25 cellular contexts compared by ENCODE assay signal in the genomic region with DNA sequence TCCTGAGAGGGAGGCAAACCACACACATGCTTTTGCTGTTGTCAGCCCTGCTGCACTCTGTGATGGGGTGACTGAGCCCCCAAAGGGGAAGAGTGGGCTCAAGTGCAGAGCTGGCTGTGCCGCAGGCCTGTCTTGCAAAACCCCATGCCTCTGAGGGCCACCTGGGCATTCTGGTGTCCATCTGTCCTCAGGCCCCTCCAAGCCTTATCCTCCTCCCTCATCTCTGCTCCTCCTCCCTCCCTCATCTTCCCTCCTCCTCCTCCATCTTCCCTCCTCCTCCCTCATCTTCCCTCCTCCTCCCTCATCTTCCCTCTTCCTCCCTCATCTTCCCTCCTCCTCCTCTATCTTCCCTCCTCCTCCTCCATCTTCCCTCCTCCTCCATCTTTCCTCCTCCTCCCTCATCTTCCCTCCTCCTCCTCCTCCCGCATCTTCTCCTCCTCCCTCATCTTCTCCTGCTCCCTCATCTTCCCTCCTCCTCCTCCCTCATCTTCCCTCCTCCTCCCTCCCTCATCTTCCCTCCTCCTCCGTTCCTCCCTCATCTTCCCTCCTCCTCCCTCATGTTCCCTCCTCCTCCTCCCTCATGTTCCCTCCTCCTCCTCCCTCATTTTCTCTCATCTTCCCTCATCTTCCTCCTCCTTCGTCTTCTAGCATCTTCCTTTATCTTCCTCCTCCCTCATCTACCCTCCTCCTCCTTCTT. TPM values are rescaled to one million over a fixed set of nuclear protein-coding genes. Genes with fewer than 3 reads are reported as not detected.
DNase-seq lines count a peak whose midpoint lies in the region; ATAC-seq, FAIRE-seq and TF ChIP-seq lines count a peak whose summit lies in the region.
"Had no signal": no experiment of that assay in that cellular context is flagged by ENCODE, and none has a peak within 500 bp of the region (broad histone marks: within the 10 kb centered on the region; RNA-seq: fewer than 3 reads in every experiment).

No MANE protein-coding gene starts in this region.

- H4K20me1 ChIP-seq in HepG2 (ENCODE audit: insufficient read depth, low read length) (peaks cover 4% of the 10 kb centered on the region; the same call in 1 of the 2 replicates), neural progenitor cell (ENCODE audit: low read depth) (no peaks in the 10 kb centered on the region)

- H3K79me2 ChIP-seq in HepG2 (ENCODE audit: insufficient read depth, low read length): no peaks in the 10 kb centered on the region
- no peaks in the 10 kb centered on the region for H3K79me2 ChIP-seq in neural progenitor cell (ENCODE audit: low read depth)

- POLR2A ChIA-PET in HepG2 (lab: Yijun Ruan, JAX): interaction anchor here (1.4 to 2.2 kb wide), 3 partner anchors 36 to 86 kb away, joined by 4 to 8 read pairs (median 4); a partner anchor contains a TSS

- H3K4me3 Mint-ChIP-seq in neural progenitor cell: no peak overlapping the region
- H3K4me3 Mint-ChIP-seq: activated naive CD8-positive, alpha-beta T cell treated with anti-CD3 and anti-CD28 coated beads, Interleukin-2, amount 50 U/mL, for 24 hours; nephron progenitor cell had no signal

- 77% methylated on average over 3 of the region's 4 CpGs for WGBS in HepG2 (ENCODE audit: low lambda C conversion rate)
- WGBS in right lobe of liver (ENCODE audit: insufficient coverage, low coverage, low lambda C conversion rate, missing lambda C conversion rate): 59% methylated on average over 3 of the region's 4 CpGs

- H3K36me3 ChIP-seq in HepG2 (replicated peaks in 1 of 2; ENCODE audit: control insufficient read depth in 1 of 2, insufficient read depth in 2 of 2, low read length in 2 of 2) (no peaks in the 10 kb centered on the region), right lobe of liver (no peaks in the 10 kb centered on the region), neural progenitor cell (no peaks in the 10 kb centered on the region)
- H3K36me3 ChIP-seq: SJCRH30, stomach, tibial artery had no signal

- H3K9me3 Mint-ChIP-seq in neural progenitor cell: no peaks in the 10 kb centered on the region
- H3K9me3 Mint-ChIP-seq: activated naive CD8-positive, alpha-beta T cell treated with anti-CD3 and anti-CD28 coated beads, Interleukin-2, amount 50 U/mL, for 24 hours; nephron progenitor cell had no signal

- H3K9ac ChIP-seq in HepG2 (ENCODE audit: insufficient read depth, low read depth, low read length) (no peak overlapping the region), neural progenitor cell (no peak overlapping the region)

- no peak overlapping the region for H3K4me3 ChIP-seq in HepG2 (replicated peaks in 1 of 3; ENCODE audit: insufficient read depth in 1 of 3, low read depth in 2 of 3, low read length in 3 of 3)
- no peak overlapping the region for H3K4me3 ChIP-seq in right lobe of liver
- H3K4me3 ChIP-seq in neural progenitor cell: no peak overlapping the region
- H3K4me3 ChIP-seq: body of pancreas, mucosa of descending colon, SJCRH30, stomach, tibial artery had no signal

- DNase-seq in HepG2 (ENCODE audit: low spot score) (no peak), right lobe of liver (no peak), caudate nucleus (lab: John Stamatoyannopoulos, UW) (no peak), neural progenitor cell (ENCODE audit: low spot score) (no peak), urothelium cell line (ENCODE audit: low spot score) (no peak), SHP77 treated with DMSO at 0.1 percent for 48 hours (lab: John Stamatoyannopoulos, UW) (no peak), NCI-H345 (lab: John Stamatoyannopoulos, UW) (no peak), C1 segment of cervical spinal cord (lab: John Stamatoyannopoulos, UW) (no peak)
- DNase-seq: activated CD4-positive, CD25-positive, alpha-beta regulatory T cell; activated naive CD8-positive, alpha-beta T cell treated with anti-CD3 and anti-CD28 coated beads, Interleukin-2, amount 50 U/mL, for 24 hours; KG1; kidney; NCI-H1436; NCI-H774; nephron progenitor cell; SJCRH30; stomach; T-helper 1 cell had no signal

- H3K4me1 Mint-ChIP-seq in neural progenitor cell: peaks cover 31% of the 10 kb centered on the region
- H3K4me1 Mint-ChIP-seq: activated naive CD8-positive, alpha-beta T cell treated with anti-CD3 and anti-CD28 coated beads, Interleukin-2, amount 50 U/mL, for 24 hours had no signal

- TF ChIP-seq CTCF in HepG2 (CRISPR knock-in tag; IDR thresholded peaks at IDR 0.05) (no peak), right lobe of liver (IDR thresholded peaks at IDR 0.05) (no peak), neural progenitor cell (IDR thresholded peaks at IDR 0.05) (no peak)

- H3K9me3 ChIP-seq in HepG2 (ENCODE audit: low read length) (no peaks in the 10 kb centered on the region), right lobe of liver (no peaks in the 10 kb centered on the region), neural progenitor cell (ENCODE audit: low read depth) (no peaks in the 10 kb centered on the region)
- H3K9me3 ChIP-seq: body of pancreas, mucosa of descending colon, SJCRH30, stomach, tibial artery had no signal

- peak overlapping the region; percentile 54 for H3K27ac Mint-ChIP-seq in neural progenitor cell
- H3K27ac Mint-ChIP-seq: activated naive CD8-positive, alpha-beta T cell treated with anti-CD3 and anti-CD28 coated beads, Interleukin-2, amount 50 U/mL, for 24 hours; nephron progenitor cell; progenitor cell of endocrine pancreas had no signal

- TF ChIP-seq POLR2A in HepG2 (IDR thresholded peaks at IDR 0.05; ENCODE audit: insufficient read depth in 1 of 2, low read depth in 2 of 2, low read length in 2 of 2) (no peak), right lobe of liver (IDR thresholded peaks at IDR 0.05) (no peak)

- FAIRE-seq in HepG2 (lab: Jason Lieb, UNC): no peak
- peak; percentile 63 for FAIRE-seq in urothelium cell line (lab: Jason Lieb, UNC)
- FAIRE-seq: A204.1, GM19239, kidney had no signal

- TF ChIP-seq RAD21 in HepG2 (CRISPR knock-in tag; IDR thresholded peaks at IDR 0.05): no peak

- BruUV-seq in HepG2 (replicated peaks; lab: Mats Ljungman, UMichigan): no TSS peak

- ATAC-seq in HepG2 (no peak), right lobe of liver (no peak)

- no peaks in the 10 kb centered on the region for H3K36me3 Mint-ChIP-seq in neural progenitor cell

- peaks cover 18% of the 10 kb centered on the region for H3K4me1 ChIP-seq in HepG2 (ENCODE audit: insufficient read depth, low read length)
- H3K4me1 ChIP-seq in right lobe of liver: peaks cover 0 to 10% (median 0%) of the 10 kb centered on the region in 4 donors
- no peaks in the 10 kb centered on the region for H3K4me1 ChIP-seq in neural progenitor cell
- H3K4me1 ChIP-seq: SJCRH30 had no signal

- H2AFZ ChIP-seq in HepG2 (ENCODE audit: low read length): no peak overlapping the region
- H2AFZ ChIP-seq in neural progenitor cell (replicated peaks): no peak overlapping the region

- H3K27me3 ChIP-seq in HepG2 (ENCODE audit: control insufficient read depth in 1 of 2, insufficient read depth in 2 of 2, low read length in 2 of 2) (no peaks in the 10 kb centered on the region; a peak in 1 of 5 replicates), right lobe of liver (no peaks in the 10 kb centered on the region), neural progenitor cell (no peaks in the 10 kb centered on the region)
- H3K27me3 ChIP-seq: body of pancreas, stomach, tibial artery had no signal

- peaks cover 3% of the 10 kb centered on the region for H3K27me3 Mint-ChIP-seq in neural progenitor cell (ENCODE audit: insufficient read depth, low read depth)

- no peaks in the 10 kb centered on the region for H3F3A ChIP-seq in neural progenitor cell (ENCODE audit: low read depth)

- in situ Hi-C loops in HepG2 (cut with HindIII; ENCODE audit: extremely low pct_ligation_motif_present, low pct_unique_long_range_greater_than_20kb): no loop called here

- no peak for TF ChIP-seq EP300 in HepG2 (IDR thresholded peaks at IDR 0.05; ENCODE audit: low read depth in 2 of 2, low read length in 2 of 2)
- no peak for TF ChIP-seq EP300 in HepG2 (CRISPR knock-in tag; IDR thresholded peaks at IDR 0.05; ENCODE audit: borderline replicate concordance)

- H3K27ac ChIP-seq in HepG2 (ENCODE audit: extremely low read length, insufficient read depth, low read length) (no peak overlapping the region), right lobe of liver (no peak overlapping the region), caudate nucleus (ENCODE audit: low read depth, low read length) (peak overlapping the region; percentile 60), neural progenitor cell (no peak overlapping the region)
- H3K27ac ChIP-seq: SJCRH30, stomach, tibial artery had no signal

- CTCF ChIA-PET in HepG2 (lab: Yijun Ruan, JAX; ENCODE audit: low intra/inter-chr PET ratio, low total read pairs): no interaction called here

- no peak overlapping the region for H3K4me2 ChIP-seq in HepG2 (ENCODE audit: low read depth, low read length)
- no peak overlapping the region for H3K4me2 ChIP-seq in neural progenitor cell

- intact Hi-C loops in HepG2 (cut with micrococcal nuclease; ENCODE audit: unreplicated experiment) (loop anchor here (5.0 kb wide), 1 partner anchor 37 kb away; no protein-coding TSS in a partner anchor), right lobe of liver (cut with DNase I) (no loop called here)

RNA-seq across cellular contexts. Expression of a gene that starts 40.6 kb away (rescaled TPM):
- total RNA-seq in HepG2 (2016; rRNA removed; fragmentation: Illumina TruSeq; extraction: Trizol) (40.4 and 48.9 TPM in 2 replicates), right lobe of liver (10 to 100 TPM; 25.0 to 49.1 (median 39.4) TPM), neural progenitor cell (ENCODE audit: low replicate concordance) (1.5 and 5.9 TPM in 2 replicates)
- 3.3 TPM in 2 replicates for total RNA-seq in HepG2 (2016; cell fraction: cytosol; rRNA removed; fragmentation: Illumina TruSeq; extraction: Trizol; ENCODE audit: low read depth)
- total RNA-seq in HepG2 (2016; cell fraction: insoluble cytoplasmic fraction; rRNA removed; fragmentation: Illumina TruSeq; extraction: Trizol): 41.6 and 47.1 TPM in 2 replicates
- total RNA-seq in HepG2 (2016; cell fraction: membrane; rRNA removed; fragmentation: Illumina TruSeq; extraction: Trizol): 15.0 and 16.6 TPM in 2 replicates
- total RNA-seq in HepG2 (2016; cell fraction: nucleus; rRNA removed; fragmentation: Illumina TruSeq; extraction: Trizol): 41.0 and 44.5 TPM in 2 replicates
- polyA plus RNA-seq in HepG2 (2011; rRNA removed): 28.1 and 42.9 TPM in 2 replicates
- 23.3 and 24.3 TPM in 2 replicates for polyA plus RNA-seq in HepG2 (2011; cell fraction: cytosol; rRNA removed)
- 209 and 246 TPM in 2 replicates for polyA plus RNA-seq in HepG2 (2011; cell fraction: nucleus; rRNA removed)
- polyA plus RNA-seq in HepG2 (2012): 32.6 and 41.1 TPM in 2 replicates
- polyA plus RNA-seq in HepG2 (2016; cell fraction: cytosol; fragmentation: Illumina TruSeq; extraction: Trizol; ENCODE audit: low read depth): 2.2 and 2.9 TPM in 2 replicates
- polyA plus RNA-seq in HepG2 (2016; cell fraction: insoluble cytoplasmic fraction; fragmentation: Illumina TruSeq; extraction: Trizol; ENCODE audit: low read depth): 31.8 and 33.2 TPM in 2 replicates
- polyA plus RNA-seq in HepG2 (2016; cell fraction: membrane; fragmentation: Illumina TruSeq; extraction: Trizol; ENCODE audit: low read depth): 7.0 and 8.2 TPM in 2 replicates
- polyA plus RNA-seq in HepG2 (2016; cell fraction: nucleus; fragmentation: Illumina TruSeq; extraction: Trizol; ENCODE audit: insufficient read depth, low read depth): 89.8 and 92.2 TPM in 2 replicates
- polyA minus RNA-seq in HepG2 (2011; rRNA and poly(A)+ RNA removed; ENCODE audit: low replicate concordance): 3.1 and 28.1 TPM in 2 replicates
- 11.1 and 12.1 TPM in 2 replicates for polyA minus RNA-seq in HepG2 (2011; cell fraction: cytosol; rRNA and poly(A)+ RNA removed)
- 32.3 and 32.8 TPM in 2 replicates for polyA minus RNA-seq in HepG2 (2011; cell fraction: nucleus; rRNA and poly(A)+ RNA removed)
- total RNA-seq: HT1080 had no signal

RNA-seq across cellular contexts. Expression of a gene that starts 40.8 kb away (rescaled TPM):
- total RNA-seq in HepG2 (2016; rRNA removed; fragmentation: Illumina TruSeq; extraction: Trizol): 62.7 and 130 TPM in 2 replicates
- total RNA-seq in HepG2 (2016; cell fraction: cytosol; rRNA removed; fragmentation: Illumina TruSeq; extraction: Trizol; ENCODE audit: low read depth): 21.4 and 25.8 TPM in 2 replicates
- total RNA-seq in HepG2 (2016; cell fraction: insoluble cytoplasmic fraction; rRNA removed; fragmentation: Illumina TruSeq; extraction: Trizol): 63.1 and 130 TPM in 2 replicates
- total RNA-seq in HepG2 (2016; cell fraction: membrane; rRNA removed; fragmentation: Illumina TruSeq; extraction: Trizol): 31.0 and 36.3 TPM in 2 replicates
- 189 and 216 TPM in 2 replicates for total RNA-seq in HepG2 (2016; cell fraction: nucleus; rRNA removed; fragmentation: Illumina TruSeq; extraction: Trizol)
- polyA plus RNA-seq in HepG2 (2011; rRNA removed): 190 and 198 TPM in 2 replicates
- polyA plus RNA-seq in HepG2 (2011; cell fraction: cytosol; rRNA removed): 70.3 and 82.3 TPM in 2 replicates
- 671 and 683 TPM in 2 replicates for polyA plus RNA-seq in HepG2 (2011; cell fraction: nucleus; rRNA removed)
- polyA plus RNA-seq in HepG2 (2012): 89.0 and 97.8 TPM in 2 replicates
- polyA plus RNA-seq in HepG2 (2016; cell fraction: cytosol; fragmentation: Illumina TruSeq; extraction: Trizol; ENCODE audit: low read depth): 14.5 and 16.0 TPM in 2 replicates
- polyA plus RNA-seq in HepG2 (2016; cell fraction: insoluble cytoplasmic fraction; fragmentation: Illumina TruSeq; extraction: Trizol; ENCODE audit: low read depth): 72.6 and 77.1 TPM in 2 replicates
- 22.5 and 23.7 TPM in 2 replicates for polyA plus RNA-seq in HepG2 (2016; cell fraction: membrane; fragmentation: Illumina TruSeq; extraction: Trizol; ENCODE audit: low read depth)
- 415 and 421 TPM in 2 replicates for polyA plus RNA-seq in HepG2 (2016; cell fraction: nucleus; fragmentation: Illumina TruSeq; extraction: Trizol; ENCODE audit: insufficient read depth, low read depth)
- polyA minus RNA-seq in HepG2 (2011; rRNA and poly(A)+ RNA removed; ENCODE audit: low replicate concordance): 9.5 and 43.2 TPM in 2 replicates
- 23.4 and 24.0 TPM in 2 replicates for polyA minus RNA-seq in HepG2 (2011; cell fraction: cytosol; rRNA and poly(A)+ RNA removed)
- polyA minus RNA-seq in HepG2 (2011; cell fraction: nucleus; rRNA and poly(A)+ RNA removed): 94.6 and 106 TPM in 2 replicates
- 10 to 100 TPM; 19.8 to 30.2 (median 27.3) TPM for total RNA-seq in right lobe of liver
- total RNA-seq in neural progenitor cell (ENCODE audit: low replicate concordance): 3.4 and 5.5 TPM in 2 replicates
- total RNA-seq: HT1080, SJCRH30 had no signal
